In genomic region chr20:46249671-46250070, GRCh38 we compare ENCODE assay signal across 27 cellular contexts. TPM values are rescaled to one million over a fixed set of nuclear protein-coding genes. Genes with fewer than 3 reads are reported as not detected.
"Had no signal": no experiment of that assay in that cellular context is flagged by ENCODE, and none has a peak within 500 bp of the region (broad histone marks: within the 10 kb centered on the region; RNA-seq: fewer than 3 reads in every experiment).

No MANE protein-coding gene starts in this region.

- H3K27ac ChIP-seq: ascending aorta, VCaP had no signal

- H3K9me3 ChIP-seq: ascending aorta had no signal

- H3K36me3 ChIP-seq: ascending aorta had no signal

- ATAC-seq: activated CD8-positive, alpha-beta T cell treated with anti-CD3 and anti-CD28 coated beads for 36 hours; activated naive CD8-positive, alpha-beta T cell treated with anti-CD3 and anti-CD28 coated beads, Interleukin-2, amount 50 U/mL, for 24 hours had no signal

- DNase-seq: activated B cell treated with CpG ODN at 0.5 μM for 24 hours; activated CD4-positive, alpha-beta memory T cell treated with anti-CD3 and anti-CD28 coated beads for 36 hours; activated CD4-positive, alpha-beta T cell treated with anti-CD3 and anti-CD28 coated beads for 4 hours; activated CD4-positive, alpha-beta T cell treated with anti-CD3 and anti-CD28 coated beads, Interleukin-2, amount 10 ng/mL, durations not matched to agents 24 days and 14 days; activated CD4-positive, alpha-beta T cell treated with anti-CD3 and anti-CD28 coated beads, Interleukin-2, amount 50 U/mL, for 1 hour; activated CD4-positive, alpha-beta T cell treated with anti-CD3 and anti-CD28 coated beads, Interleukin-2, amount 50 U/mL, for 4 hours; activated CD4-positive, CD25-positive, alpha-beta regulatory T cell treated with anti-CD3 and anti-CD28 coated beads, Interleukin-2, amount 50 U/mL, for 72 hours; activated CD8-positive, alpha-beta memory T cell treated with anti-CD3 and anti-CD28 coated beads, Interleukin-2, amount 50 U/mL, for 4 hours; activated CD8-positive, alpha-beta T cell treated with anti-CD3 and anti-CD28 coated beads for 36 hours; activated effector memory CD4-positive, alpha-beta T cell treated with Interleukin-2 at 50 U/mL for 16 hours; activated gamma-delta T cell; activated naive CD4-positive, alpha-beta T cell treated with anti-CD3 and anti-CD28 coated beads, Interleukin-2, amount 10 ng/mL, durations not matched to agents 7 days and 5 days; activated naive CD4-positive, alpha-beta T cell treated with Interleukin-2 at 50 U/mL for 16 hours; activated naive CD8-positive, alpha-beta T cell treated with anti-CD3 and anti-CD28 coated beads, Interleukin-2, amount 10 ng/mL, durations not matched to agents 7 days and 5 days; activated naive CD8-positive, alpha-beta T cell treated with anti-CD3 and anti-CD28 coated beads, Interleukin-2, amount 50 U/mL, for 24 hours; activated T-cell treated with anti-CD3 and anti-CD28 coated beads, Interleukin-2, amount 50 U/mL, for 24 hours; activated T-cell treated with anti-CD3 and anti-CD28 coated beads, Interleukin-2, amount 50 U/mL, for 48 hours; amygdala; anterior cingulate cortex; central memory CD4-positive, alpha-beta T cell; T-helper 1 cell; T-helper 2 cell; T-helper 9 cell had no signal

- H3K4me3 ChIP-seq: ascending aorta had no signal

- H3K4me1 ChIP-seq: ascending aorta had no signal

RNA-seq across cellular contexts. Expression of gene CDH22, which starts 58.6 kb away (rescaled TPM):
- total RNA-seq: activated CD4-positive, alpha-beta memory T cell treated with anti-CD3 and anti-CD28 coated beads for 36 hours; activated CD4-positive, alpha-beta T cell treated with anti-CD3 and anti-CD28 coated beads, Interleukin-2, amount 10 ng/mL, durations not matched to agents 24 days and 14 days; activated CD8-positive, alpha-beta memory T cell treated with anti-CD3 and anti-CD28 coated beads for 36 hours; activated CD8-positive, alpha-beta T cell treated with anti-CD3 and anti-CD28 coated beads for 36 hours; activated naive CD8-positive, alpha-beta T cell treated with anti-CD3 and anti-CD28 coated beads, Interleukin-2, amount 10 ng/mL, durations not matched to agents 7 days and 5 days; activated T-helper 2 cell treated with anti-CD3 and anti-CD28 coated beads, Interferon-gamma antibody, Interleukin-2, Interleukin-4, amounts not matched to agents 10 μg/mL and 5 μg/mL and 100 μg/mL, durations not matched to agents 14 hours and 24 hours and 36 hours; ascending aorta had no signal
